In genomic region chr17:67675481-67675880, GRCh38 we compare ENCODE assay signal across 26 cellular contexts.
"Had no signal": no experiment of that assay in that cellular context is flagged by ENCODE, and none has a peak within 500 bp of the region (broad histone marks: within the 10 kb centered on the region; RNA-seq: fewer than 3 reads in every experiment).

No MANE protein-coding gene starts in this region.

- H3K4me1 ChIP-seq: lower lobe of right lung, right lobe of liver, upper lobe of right lung had no signal

- H3K36me3 ChIP-seq: cardiac muscle cell, right lobe of liver, thyroid gland, upper lobe of right lung had no signal

- H2AFZ ChIP-seq: parathyroid adenoma had no signal

- H3K9me3 ChIP-seq: body of pancreas, heart right ventricle, lower lobe of right lung, mucosa of descending colon, right lobe of liver, thyroid gland, upper lobe of right lung had no signal

- ATAC-seq: activated CD4-positive, alpha-beta T cell treated with anti-CD3 and anti-CD28 coated beads for 36 hours; body of pancreas; left colon; lower lobe of right lung; mucosa of descending colon; right lobe of liver; upper lobe of right lung had no signal

- DNase-seq: activated B cell treated with CpG ODN at 0.5 μM for 24 hours; activated CD4-positive, alpha-beta T cell treated with anti-CD3 and anti-CD28 coated beads for 36 hours; activated CD4-positive, alpha-beta T cell treated with anti-CD3 and anti-CD28 coated beads, Interleukin-2, amount 50 U/mL, for 4 hours; activated CD8-positive, alpha-beta memory T cell treated with anti-CD3 and anti-CD28 coated beads for 24 hours; activated CD8-positive, alpha-beta memory T cell treated with anti-CD3 and anti-CD28 coated beads, Interleukin-2, amount 50 U/mL, for 4 hours; activated effector memory CD4-positive, alpha-beta T cell treated with Interleukin-2 at 50 U/mL for 16 hours; activated naive CD4-positive, alpha-beta T cell treated with anti-CD3 and anti-CD28 coated beads, Interleukin-2, amount 10 ng/mL, durations not matched to agents 7 days and 5 days; anterior cingulate cortex; body of pancreas; effector CD4-positive, alpha-beta T cell; foreskin fibroblast; islet precursor cell; left colon; lower lobe of right lung; mesendoderm; mucosa of descending colon; nephron progenitor cell; right lobe of liver; stimulated activated CD4-positive, alpha-beta T cell treated with anti-CD3 and anti-CD28 coated beads, Interleukin-1b, Interleukin-23, amount 100 ng/mL, for 48 hours; substantia nigra; thyroid gland; upper lobe of right lung had no signal

- H3K79me2 ChIP-seq: parathyroid adenoma had no signal

- H3K27me3 ChIP-seq: body of pancreas, cardiac muscle cell, heart right ventricle, right lobe of liver, thyroid gland, upper lobe of right lung had no signal

- H3K4me3 ChIP-seq: body of pancreas, cardiac muscle cell, heart right ventricle, lower lobe of right lung, mucosa of descending colon, right lobe of liver, skin epidermis, thyroid gland, upper lobe of right lung had no signal

- H3K27ac ChIP-seq: body of pancreas, cardiac muscle cell, lower lobe of right lung, parathyroid adenoma, right lobe of liver, skin epidermis, thyroid gland, upper lobe of right lung had no signal

- H3K9ac ChIP-seq: parathyroid adenoma had no signal
